11 cellular contexts compared by ENCODE assay signal in the genomic region with DNA sequence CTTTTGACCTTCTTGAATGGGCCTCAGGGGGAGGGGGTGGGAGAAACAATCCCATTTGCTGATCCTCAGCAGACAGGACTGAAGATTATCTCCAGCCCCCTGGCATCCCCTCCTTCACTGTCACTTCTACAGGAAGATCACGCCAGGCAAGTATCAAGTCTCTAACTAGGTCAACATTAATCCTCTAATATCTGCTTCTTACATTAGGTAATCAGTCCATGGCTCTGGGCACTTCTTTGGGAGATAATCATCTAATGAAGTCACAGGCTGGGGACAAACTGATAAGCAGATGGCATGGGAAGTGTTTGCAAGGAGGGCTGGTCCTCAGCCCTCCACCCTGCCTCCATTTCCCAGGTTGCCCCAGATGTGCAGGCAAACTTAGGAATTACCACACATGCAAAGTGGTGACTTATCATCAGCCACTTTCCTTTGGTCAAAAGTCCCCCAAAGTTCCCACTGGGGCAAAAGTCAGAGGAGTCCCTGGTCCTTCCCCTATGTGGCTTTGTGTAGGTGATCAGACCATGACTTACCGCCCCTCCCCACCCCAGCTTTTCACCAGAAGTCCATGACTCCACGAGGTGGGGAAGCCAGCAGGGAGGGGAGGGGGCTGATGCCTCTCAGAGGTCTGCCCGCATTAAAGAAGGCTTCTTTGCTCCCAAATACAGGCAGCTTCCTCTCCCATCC. TPM values are rescaled to one million over a fixed set of nuclear protein-coding genes. Genes with fewer than 3 reads are reported as not detected.
DNase-seq lines count a peak whose midpoint lies in the region; ATAC-seq and TF ChIP-seq lines count a peak whose summit lies in the region.
"Had no signal": no experiment of that assay in that cellular context is flagged by ENCODE, and none has a peak within 500 bp of the region (broad histone marks: within the 10 kb centered on the region; RNA-seq: fewer than 3 reads in every experiment).

No MANE protein-coding gene starts in this region.

- peak; percentile 35 for ATAC-seq in GM18502 (IDR thresholded peaks at IDR 0.05; ENCODE audit: poor library complexity, unreplicated experiment)
- ATAC-seq in lower lobe of right lung, result no peak
- no peak for ATAC-seq in HG03159 (IDR thresholded peaks at IDR 0.05; ENCODE audit: unreplicated experiment)

- TF ChIP-seq CTCF in 22Rv1 (IDR thresholded peaks at IDR 0.05) (no peak), lower lobe of right lung (IDR thresholded peaks at IDR 0.05) (no peak), uterus (IDR thresholded peaks at IDR 0.05) (no peak)

- no peaks in the 10 kb centered on the region for H3K36me3 ChIP-seq in lower lobe of right lung
- H3K36me3 ChIP-seq in uterus, result no peaks in the 10 kb centered on the region

- no peak for TF ChIP-seq POLR2A in uterus (IDR thresholded peaks at IDR 0.05)

- peak; percentile 68 to 75 for DNase-seq in activated CD4-positive, alpha-beta T cell treated with anti-CD3 and anti-CD28 coated beads, Interleukin-2, amount 50 U/mL, for 48 hours
- DNase-seq in lower lobe of right lung, result no peak
- no peak for DNase-seq in NCI-H2081 (lab: John Stamatoyannopoulos, UW)
- no peak for DNase-seq in NCI-H187 (lab: John Stamatoyannopoulos, UW)
- DNase-seq in uterus, result no peak
- DNase-seq: central memory CD4-positive, alpha-beta T cell; H9 had no signal

- H3K27me3 ChIP-seq in lower lobe of right lung (ENCODE audit: low read depth) (no peaks in the 10 kb centered on the region), uterus (no peaks in the 10 kb centered on the region)

- H3K27ac ChIP-seq in 22Rv1, result peak overlapping the region; percentile 32; the same call in 1 of the 2 replicates
- peak overlapping the region; percentile 62 for H3K27ac ChIP-seq in lower lobe of right lung
- no peak overlapping the region for H3K27ac ChIP-seq in uterus
- H3K27ac ChIP-seq: SK-N-MC had no signal

- H3K4me3 ChIP-seq in lower lobe of right lung, result no peak overlapping the region
- H3K4me3 ChIP-seq in uterus, result no peak overlapping the region
- H3K4me3 ChIP-seq: SK-N-MC had no signal

- peaks cover 39% of the 10 kb centered on the region for H3K4me1 ChIP-seq in lower lobe of right lung
- peaks cover 0 to 4% of the 10 kb centered on the region in 2 donors for H3K4me1 ChIP-seq in uterus

- intact Hi-C loops in lower lobe of right lung (cut with DNase I) (no loop called here), uterus (cut with DNase I; ENCODE audit: low total_unique reads) (no loop called here)

- H3K9me3 ChIP-seq in lower lobe of right lung, result no peaks in the 10 kb centered on the region
- no peaks in the 10 kb centered on the region for H3K9me3 ChIP-seq in uterus

RNA-seq across cellular contexts. Expression of a gene that starts 6.0 kb away (rescaled TPM):
- total RNA-seq in lower lobe of right lung (5.8 TPM), uterus (1 to 10 TPM in 2 of 4 donors, under 1 TPM in 2; 0.51 to 8.7 (median 2.6) TPM)

RNA-seq across cellular contexts. Expression of a gene that starts 43.6 kb away (rescaled TPM):
- total RNA-seq in lower lobe of right lung, result 24.4 TPM
- 10 to 100 TPM; 12.6 to 76.3 (median 31.8) TPM for total RNA-seq in uterus

Comparison
In these comparisons a context has a peak if more than half of its experiments do, and no peak if none do; other contexts are left out.
1. H3K27ac ChIP-seq: peak in 22Rv1 (single experiment) and lower lobe of right lung (single experiment); none in uterus (0 of 2).
2. DNase-seq: peak in activated CD4-positive, alpha-beta T cell treated with anti-CD3 and anti-CD28 coated beads, Interleukin-2, amount 50 U/mL, for 48 hours (2 of 2); none in lower lobe of right lung (single experiment), NCI-H2081 (0 of 2), NCI-H187 (0 of 2) and uterus (0 of 2).